Comparison of ENCODE assay signal across 14 cellular contexts in genomic region chr2:8432712-8433336, GRCh38.
DNase-seq lines count a peak whose midpoint lies in the region; ATAC-seq and TF ChIP-seq lines count a peak whose summit lies in the region.
"Had no signal": no experiment of that assay in that cellular context is flagged by ENCODE, and none has a peak within 500 bp of the region (broad histone marks: within the 10 kb centered on the region; RNA-seq: fewer than 3 reads in every experiment).

No MANE protein-coding gene starts in this region.

- no peak for DNase-seq in CD8-positive, alpha-beta T cell
- DNase-seq in T-helper 17 cell (no peak), left lobe of liver (ENCODE audit: low spot score) (no peak), MG63 (no peak), GF-D8 (lab: John Stamatoyannopoulos, UW) (no peak)
- DNase-seq: activated CD4-positive, alpha-beta T cell treated with anti-CD3 and anti-CD28 coated beads for 4 hours; Calu3; NCI-H2171 treated with DMSO at 0.1 percent for 48 hours had no signal

- no peak for TF ChIP-seq CTCF in CD8-positive, alpha-beta T cell (IDR thresholded peaks at IDR 0.05)

- peaks cover 11% of the 10 kb centered on the region for H3K4me1 ChIP-seq in CD8-positive, alpha-beta T cell (ENCODE audit: insufficient read depth, low read length)
- H3K4me1 ChIP-seq: adrenal gland, tibial nerve had no signal

- H3K36me3 Mint-ChIP-seq in CD8-positive, alpha-beta T cell: no peaks in the 10 kb centered on the region
- peaks cover 2% of the 10 kb centered on the region for H3K36me3 Mint-ChIP-seq in T-helper 17 cell (ENCODE audit: low read depth)

- H3K27me3 ChIP-seq in CD8-positive, alpha-beta T cell (ENCODE audit: insufficient read depth, low read length): no peaks in the 10 kb centered on the region
- no peaks in the 10 kb centered on the region for H3K27me3 ChIP-seq in MG63
- H3K27me3 ChIP-seq: adrenal gland, tibial nerve had no signal

- no peaks in the 10 kb centered on the region for H3K9me3 ChIP-seq in CD8-positive, alpha-beta T cell (ENCODE audit: low read length)
- H3K9me3 ChIP-seq in T-helper 17 cell (ENCODE audit: control insufficient read depth, low read length, poor library complexity, severe bottlenecking): no peaks in the 10 kb centered on the region
- H3K9me3 ChIP-seq in MG63: no peaks in the 10 kb centered on the region
- H3K9me3 ChIP-seq: adrenal gland, tibial nerve had no signal

- no peaks in the 10 kb centered on the region for H3K36me3 ChIP-seq in CD8-positive, alpha-beta T cell (ENCODE audit: insufficient read depth, low read length)
- H3K36me3 ChIP-seq in MG63: no peaks in the 10 kb centered on the region
- H3K36me3 ChIP-seq: adrenal gland, tibial nerve had no signal

- H3K27ac Mint-ChIP-seq in CD8-positive, alpha-beta T cell: peak overlapping the region; percentile 34
- peak overlapping the region; percentile 84 for H3K27ac Mint-ChIP-seq in T-helper 17 cell

- no peaks in the 10 kb centered on the region for H3K27me3 Mint-ChIP-seq in CD8-positive, alpha-beta T cell (ENCODE audit: low read depth)
- H3K27me3 Mint-ChIP-seq in T-helper 17 cell: no peaks in the 10 kb centered on the region

- no peak for ATAC-seq in CD8-positive, alpha-beta T cell
- peak; percentile 52 for ATAC-seq in GM21367 (IDR thresholded peaks at IDR 0.05; ENCODE audit: unreplicated experiment)
- peak; percentile 45 for ATAC-seq in T-helper 17 cell
- peak; percentile 49 for ATAC-seq in left lobe of liver
- no peak for ATAC-seq in HG02970 (IDR thresholded peaks at IDR 0.05; ENCODE audit: low FRiP score, unreplicated experiment)
- no peak for ATAC-seq in HG03196 (IDR thresholded peaks at IDR 0.05; ENCODE audit: unreplicated experiment)

- H3K4me1 Mint-ChIP-seq in CD8-positive, alpha-beta T cell (ENCODE audit: low read depth): peaks cover 13% of the 10 kb centered on the region
- H3K4me1 Mint-ChIP-seq in T-helper 17 cell: peaks cover 21% of the 10 kb centered on the region

- POLR2A ChIA-PET in CD8-positive, alpha-beta T cell (lab: Charles Lee): interaction anchor here (1.1 kb wide), 1 partner anchor 38 kb away, joined by 3 read pairs; no protein-coding TSS in a partner anchor

- H3K4me3 ChIP-seq in CD8-positive, alpha-beta T cell (ENCODE audit: low read depth, low read length): no peak overlapping the region
- H3K4me3 ChIP-seq in MG63: no peak overlapping the region
- H3K4me3 ChIP-seq: adrenal gland, coronary artery, tibial nerve had no signal

- peak overlapping the region; percentile 63 for H3K4me3 Mint-ChIP-seq in CD8-positive, alpha-beta T cell
- H3K4me3 Mint-ChIP-seq in T-helper 17 cell: peak overlapping the region; percentile 85

- no peak overlapping the region for H3K27ac ChIP-seq in CD8-positive, alpha-beta T cell (ENCODE audit: low read depth, low read length)
- H3K27ac ChIP-seq: adrenal gland, coronary artery, tibial nerve had no signal

- intact Hi-C loops in CD8-positive, alpha-beta T cell (cut with DNase I, micrococcal nuclease): no loop called here

- H3K9me3 Mint-ChIP-seq in CD8-positive, alpha-beta T cell: no peaks in the 10 kb centered on the region

- CTCF ChIA-PET in CD8-positive, alpha-beta T cell (lab: Charles Lee): no interaction called here

Comparison
In these comparisons a context has a peak if more than half of its experiments do, and no peak if none do; other contexts are left out.
1. ATAC-seq: peak in GM21367 (single experiment), T-helper 17 cell (single experiment) and left lobe of liver (single experiment); none in CD8-positive, alpha-beta T cell (single experiment), HG02970 (single experiment) and HG03196 (single experiment).